In the genomic region with DNA sequence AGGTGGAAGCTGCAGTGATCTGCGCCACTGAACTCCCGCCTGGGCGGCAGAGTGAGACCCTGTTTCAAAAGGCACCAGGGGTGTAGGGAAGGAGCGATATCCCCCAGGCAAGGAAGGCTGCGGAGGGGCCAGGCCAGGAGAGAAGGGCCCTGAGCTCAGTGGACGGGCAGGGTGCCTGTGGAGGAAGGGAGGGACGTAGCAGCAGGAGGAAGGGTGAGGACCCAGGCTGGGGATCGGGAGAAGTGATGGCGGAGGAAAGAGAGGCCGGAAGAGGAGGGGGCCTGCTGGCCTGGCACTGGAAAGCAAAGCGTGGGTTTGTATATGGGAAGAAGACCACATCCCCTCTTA, we compare ENCODE assay signal across 8 cellular contexts. TPM values are rescaled to one million over a fixed set of nuclear protein-coding genes. Genes with fewer than 3 reads are reported as not detected.
DNase-seq lines count a peak whose midpoint lies in the region; ATAC-seq, FAIRE-seq and TF ChIP-seq lines count a peak whose summit lies in the region.

No MANE protein-coding gene starts in this region.

- TF ChIP-seq RAD21 in HepG2 (CRISPR knock-in tag; IDR thresholded peaks at IDR 0.05): no peak

- H3K9me3 Mint-ChIP-seq in CD8-positive, alpha-beta T cell: no peaks in the 10 kb centered on the region

- no peak for TF ChIP-seq CTCF in CD8-positive, alpha-beta T cell (IDR thresholded peaks at IDR 0.05)
- TF ChIP-seq CTCF in HFF-Myc (IDR thresholded peaks at IDR 0.05; ENCODE audit: low read depth, low read length, missing control alignments) (no peak), astrocyte of the cerebellum (IDR thresholded peaks at IDR 0.05; ENCODE audit: low read depth, low read length, missing control alignments) (no peak), HepG2 (CRISPR knock-in tag; IDR thresholded peaks at IDR 0.05) (no peak), thyroid gland (IDR thresholded peaks at IDR 0.05) (no peak)

- peak overlapping the region; percentile 59 for H3K27ac ChIP-seq in CD8-positive, alpha-beta T cell (ENCODE audit: low read depth, low read length)
- H3K27ac ChIP-seq in HepG2 (ENCODE audit: extremely low read length, insufficient read depth, low read length) (no peak overlapping the region), thyroid gland (peak overlapping the region; percentile 48 to 92 (median 68))

- no peaks in the 10 kb centered on the region for H3K79me2 ChIP-seq in HepG2 (ENCODE audit: insufficient read depth, low read length)

- H3K36me3 ChIP-seq in CD8-positive, alpha-beta T cell (ENCODE audit: insufficient read depth, low read length): no peaks in the 10 kb centered on the region
- H3K36me3 ChIP-seq in HepG2 (replicated peaks in 1 of 2; ENCODE audit: control insufficient read depth in 1 of 2, insufficient read depth in 2 of 2, low read length in 2 of 2) (no peaks in the 10 kb centered on the region), thyroid gland (no peaks in the 10 kb centered on the region)

- H3K27me3 Mint-ChIP-seq in CD8-positive, alpha-beta T cell (ENCODE audit: low read depth): no peaks in the 10 kb centered on the region

- POLR2A ChIA-PET in CD8-positive, alpha-beta T cell (lab: Charles Lee): interaction anchor here (1.0 kb wide), 1 partner anchor 32 kb away, joined by 3 read pairs; no protein-coding TSS in a partner anchor
- POLR2A ChIA-PET in HepG2 (lab: Yijun Ruan, JAX): no interaction called here

- 63% methylated on average over 11 of the region's 11 CpGs for WGBS in HepG2 (ENCODE audit: low lambda C conversion rate)
- WGBS in thyroid gland, 2 donors: 34 to 38% methylated on average over 11 of the region's 11 CpGs

- no peak overlapping the region for H2AFZ ChIP-seq in HepG2 (ENCODE audit: low read length)

- H3K36me3 Mint-ChIP-seq in CD8-positive, alpha-beta T cell: peaks cover 4% of the 10 kb centered on the region

- in situ Hi-C loops in astrocyte of the cerebellum (cut with HindIII; ENCODE audit: low sequenced_read_pairs) (no loop called here), HepG2 (cut with HindIII; ENCODE audit: extremely low pct_ligation_motif_present, low pct_unique_long_range_greater_than_20kb) (no loop called here)

- no peak for FAIRE-seq in HepG2 (lab: Jason Lieb, UNC)

- no TSS peak for BruUV-seq in HepG2 (replicated peaks; lab: Mats Ljungman, UMichigan)

- no peaks in the 10 kb centered on the region for H4K20me1 ChIP-seq in HepG2 (ENCODE audit: insufficient read depth, low read length)

- H3K4me1 ChIP-seq in CD8-positive, alpha-beta T cell (ENCODE audit: insufficient read depth, low read length): peaks cover 50% of the 10 kb centered on the region
- peaks cover 15% of the 10 kb centered on the region for H3K4me1 ChIP-seq in HepG2 (ENCODE audit: insufficient read depth, low read length)
- H3K4me1 ChIP-seq in thyroid gland: peaks cover 12 to 35% of the 10 kb centered on the region in 2 donors

- no peak for TF ChIP-seq POLR2A in HepG2 (IDR thresholded peaks at IDR 0.05; ENCODE audit: insufficient read depth in 1 of 2, low read depth in 2 of 2, low read length in 2 of 2)
- TF ChIP-seq POLR2A in thyroid gland (IDR thresholded peaks at IDR 0.05): no peak

- H3K4me3 ChIP-seq in CD8-positive, alpha-beta T cell (ENCODE audit: low read depth, low read length): peak overlapping the region; percentile 88
- H3K4me3 ChIP-seq in HFF-Myc (replicated peaks; ENCODE audit: low read depth, low read length): peak overlapping the region; percentile 41
- H3K4me3 ChIP-seq in astrocyte of the cerebellum (ENCODE audit: low read depth, low read length): peak overlapping the region; percentile 46
- H3K4me3 ChIP-seq in HepG2 (replicated peaks in 1 of 3; ENCODE audit: insufficient read depth in 1 of 3, low read depth in 2 of 3, low read length in 3 of 3): peak overlapping the region in 2 of 3 experiments; percentile 51 to 73; a peak in 3 of 6 replicates
- peak overlapping the region; percentile 5 to 37 (median 8) for H3K4me3 ChIP-seq in thyroid gland (replicated peaks in 1 of 3)

- no peak for TF ChIP-seq EP300 in HepG2 (IDR thresholded peaks at IDR 0.05; ENCODE audit: low read depth in 2 of 2, low read length in 2 of 2)
- no peak for TF ChIP-seq EP300 in HepG2 (CRISPR knock-in tag; IDR thresholded peaks at IDR 0.05; ENCODE audit: borderline replicate concordance)

- peak overlapping the region; percentile 82 for H3K4me2 ChIP-seq in HepG2 (ENCODE audit: low read depth, low read length)

- CTCF ChIA-PET in CD8-positive, alpha-beta T cell (lab: Charles Lee): interaction anchor here (1.0 kb wide), 1 partner anchor 10 kb away, joined by 4 read pairs; no protein-coding TSS in a partner anchor
- CTCF ChIA-PET in HepG2 (lab: Yijun Ruan, JAX; ENCODE audit: low intra/inter-chr PET ratio, low total read pairs): no interaction called here

- H3K27me3 ChIP-seq in CD8-positive, alpha-beta T cell (ENCODE audit: insufficient read depth, low read length): no peaks in the 10 kb centered on the region
- H3K27me3 ChIP-seq in HepG2 (ENCODE audit: control insufficient read depth in 1 of 2, insufficient read depth in 2 of 2, low read length in 2 of 2): peaks cover 6 to 37% of the 10 kb centered on the region in 2 experiments
- H3K27me3 ChIP-seq in thyroid gland: no peaks in the 10 kb centered on the region

- H3K27ac Mint-ChIP-seq in CD8-positive, alpha-beta T cell: peak overlapping the region; percentile 98

- intact Hi-C loops in CD8-positive, alpha-beta T cell (cut with DNase I, micrococcal nuclease): loop anchor here in 1 of 2 experiments (2.0 to 10.0 kb wide), 3 partner anchors 175 to 605 kb away; a partner anchor contains a TSS
- intact Hi-C loops in HepG2 (cut with micrococcal nuclease; ENCODE audit: unreplicated experiment) (no loop called here), thyroid gland (cut with DNase I) (no loop called here)

- no peak for ATAC-seq in CD8-positive, alpha-beta T cell
- ATAC-seq in HepG2: peak; percentile 15
- ATAC-seq in HG03439 (IDR thresholded peaks at IDR 0.05; ENCODE audit: unreplicated experiment): no peak
- ATAC-seq in GM21737 (IDR thresholded peaks at IDR 0.05; ENCODE audit: unreplicated experiment): no peak
- ATAC-seq in GM19452 (IDR thresholded peaks at IDR 0.05; ENCODE audit: unreplicated experiment): no peak

- H3K9ac ChIP-seq in HepG2 (ENCODE audit: insufficient read depth, low read depth, low read length): peak overlapping the region; percentile 39; the same call in 1 of the 2 replicates

- no peak for DNase-seq in CD8-positive, alpha-beta T cell
- DNase-seq in HFF-Myc (ENCODE audit: extremely low read depth, low read depth) (no peak), astrocyte of the cerebellum (ENCODE audit: low read depth) (no peak), HepG2 (ENCODE audit: low spot score) (no peak), thyroid gland (no peak)

- peak overlapping the region; percentile 92 for H3K4me3 Mint-ChIP-seq in CD8-positive, alpha-beta T cell

- H3K9me3 ChIP-seq in CD8-positive, alpha-beta T cell (ENCODE audit: low read length): no peaks in the 10 kb centered on the region
- H3K9me3 ChIP-seq in HepG2 (ENCODE audit: low read length) (no peaks in the 10 kb centered on the region), thyroid gland (no peaks in the 10 kb centered on the region)

- H3K4me1 Mint-ChIP-seq in CD8-positive, alpha-beta T cell (ENCODE audit: low read depth): peaks cover 61% of the 10 kb centered on the region

TF ChIP-seq in HepG2, 621 proteins besides CTCF, POLR2A, EP300 and RAD21:
- TF ChIP-seq, protein P1, sequence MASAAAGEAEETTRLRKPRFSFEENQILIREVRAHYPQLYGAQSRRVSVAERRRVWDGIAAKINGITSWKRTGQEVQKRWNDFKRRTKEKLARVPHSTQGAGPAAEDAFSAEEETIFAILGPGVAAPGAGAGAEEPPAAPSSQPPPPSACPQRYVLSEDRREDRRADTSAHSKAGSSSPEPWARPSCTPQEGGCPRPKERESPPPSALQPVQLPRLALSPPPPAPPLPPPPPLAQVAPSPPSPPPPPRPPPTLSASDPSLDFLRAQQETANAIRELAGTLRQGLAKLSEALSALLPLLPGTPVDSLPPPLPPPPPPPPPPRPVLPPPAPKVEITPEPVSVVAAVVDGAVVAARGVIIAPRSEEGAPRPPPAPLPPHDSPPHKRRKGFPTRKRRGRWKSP (CRISPR knock-in tag; IDR thresholded peaks at IDR 0.05): no peak
- no peak for TF ChIP-seq BRCA1 (CRISPR knock-in tag; IDR thresholded peaks at IDR 0.05)
- no peak for TF ChIP-seq ADNP (CRISPR knock-in tag; IDR thresholded peaks at IDR 0.05)
- TF ChIP-seq ZFP36L1 (CRISPR knock-in tag; IDR thresholded peaks at IDR 0.05): no peak
- no peak for TF ChIP-seq MLLT10 (CRISPR knock-in tag; IDR thresholded peaks at IDR 0.05)
- TF ChIP-seq HOXD1 (CRISPR knock-in tag; IDR thresholded peaks at IDR 0.05): no peak
- no peak for TF ChIP-seq HMGA1 (CRISPR knock-in tag; conservative IDR thresholded peaks at IDR 0.05)

RNA-seq across cellular contexts. Expression of a gene that starts 45.6 kb away (rescaled TPM):
- total RNA-seq in CD8-positive, alpha-beta T cell: 1 to 10 TPM; 3.9 to 5.4 TPM
- not detected in 2 replicates for total RNA-seq in HepG2 (2016; rRNA removed; fragmentation: Illumina TruSeq; extraction: Trizol)
- total RNA-seq in HepG2 (2016; cell fraction: cytosol; rRNA removed; fragmentation: Illumina TruSeq; extraction: Trizol; ENCODE audit: low read depth): not detected in 2 replicates
- not detected in 2 replicates for total RNA-seq in HepG2 (2016; cell fraction: insoluble cytoplasmic fraction; rRNA removed; fragmentation: Illumina TruSeq; extraction: Trizol)
- not detected in 2 replicates for total RNA-seq in HepG2 (2016; cell fraction: membrane; rRNA removed; fragmentation: Illumina TruSeq; extraction: Trizol)
- total RNA-seq in HepG2 (2016; cell fraction: nucleus; rRNA removed; fragmentation: Illumina TruSeq; extraction: Trizol): not detected in 2 replicates
- polyA plus RNA-seq in HepG2 (2011; rRNA removed): 0.04 TPM in 1 of 2 replicates, not detected in the other
- 0.01 TPM in 1 of 2 replicates, not detected in the other for polyA plus RNA-seq in HepG2 (2011; cell fraction: cytosol; rRNA removed)
- 0.73 and 0.93 TPM in 2 replicates for polyA plus RNA-seq in HepG2 (2011; cell fraction: nucleus; rRNA removed)
- polyA plus RNA-seq in HepG2 (2012): 0.25 and 0.31 TPM in 2 replicates
- polyA plus RNA-seq in HepG2 (2016; cell fraction: cytosol; fragmentation: Illumina TruSeq; extraction: Trizol; ENCODE audit: low read depth): not detected in 2 replicates
- not detected in 2 replicates for polyA plus RNA-seq in HepG2 (2016; cell fraction: insoluble cytoplasmic fraction; fragmentation: Illumina TruSeq; extraction: Trizol; ENCODE audit: low read depth)
- not detected in 2 replicates for polyA plus RNA-seq in HepG2 (2016; cell fraction: membrane; fragmentation: Illumina TruSeq; extraction: Trizol; ENCODE audit: low read depth)
- not detected in 2 replicates for polyA plus RNA-seq in HepG2 (2016; cell fraction: nucleus; fragmentation: Illumina TruSeq; extraction: Trizol; ENCODE audit: insufficient read depth, low read depth)
- 2.4 TPM in 1 of 2 replicates, not detected in the other for polyA minus RNA-seq in HepG2 (2011; rRNA and poly(A)+ RNA removed; ENCODE audit: low replicate concordance)
- polyA minus RNA-seq in HepG2 (2011; cell fraction: cytosol; rRNA and poly(A)+ RNA removed): not detected in 2 replicates
- polyA minus RNA-seq in HepG2 (2011; cell fraction: nucleus; rRNA and poly(A)+ RNA removed): not detected in 2 replicates
- 10 to 100 TPM in 2 of 4 donors, 1 to 10 TPM in 2; 4.1 to 28.2 (median 10.3) TPM for total RNA-seq in thyroid gland

Comparison
In these comparisons a context has a peak if more than half of its experiments do, and no peak if none do; other contexts are left out.
1. H3K4me3 ChIP-seq: peak in every context shown above with its lines; median percentile 88 in CD8-positive, alpha-beta T cell; 62 in HepG2; 46 in astrocyte of the cerebellum; 41 in HFF-Myc; 8 in thyroid gland.